ENCODE assay signal across 1 cellular context in genomic region chr18:43161528-43161927, GRCh38.
A peak's percentile ranks its signal among the peaks of the same experiment; 100 is the strongest.
TF ChIP-seq lines count a peak whose summit lies in the region.

No MANE protein-coding gene starts in this region.

TF ChIP-seq in SK-N-SH, 30 proteins besides CTCF, POLR2A, EP300 and RAD21 (continued from another document):
- TF ChIP-seq, protein P1, sequence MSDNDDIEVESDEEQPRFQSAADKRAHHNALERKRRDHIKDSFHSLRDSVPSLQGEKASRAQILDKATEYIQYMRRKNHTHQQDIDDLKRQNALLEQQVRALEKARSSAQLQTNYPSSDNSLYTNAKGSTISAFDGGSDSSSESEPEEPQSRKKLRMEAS (IDR thresholded peaks at IDR 0.05; ENCODE audit: low read depth) = no peak
- TF ChIP-seq JUND (IDR thresholded peaks at IDR 0.05) (peak; percentile 59; the same call in 1 of the 2 replicates), FOSL2 (IDR thresholded peaks at IDR 0.05; ENCODE audit: borderline replicate concordance, low read depth) (peak; percentile 58; the same call in 1 of the 2 replicates), EZH2phosphoT487 (IDR thresholded peaks at IDR 0.05; ENCODE audit: borderline replicate concordance, low read depth) (no peak), ZBTB33 (IDR thresholded peaks at IDR 0.05; ENCODE audit: borderline replicate concordance, low read depth) (no peak), RCOR1 (IDR thresholded peaks at IDR 0.05; ENCODE audit: low read length) (no peak), NFIC (IDR thresholded peaks at IDR 0.05; ENCODE audit: borderline replicate concordance) (peak; percentile 86), RFX5 (IDR thresholded peaks at IDR 0.05; ENCODE audit: low read length) (no peak), YY1 (IDR thresholded peaks at IDR 0.05; ENCODE audit: low read depth) (no peak), POLR2AphosphoS5 (IDR thresholded peaks at IDR 0.05; ENCODE audit: low read depth, low read length) (no peak)
- TF ChIP-seq, protein P2, sequence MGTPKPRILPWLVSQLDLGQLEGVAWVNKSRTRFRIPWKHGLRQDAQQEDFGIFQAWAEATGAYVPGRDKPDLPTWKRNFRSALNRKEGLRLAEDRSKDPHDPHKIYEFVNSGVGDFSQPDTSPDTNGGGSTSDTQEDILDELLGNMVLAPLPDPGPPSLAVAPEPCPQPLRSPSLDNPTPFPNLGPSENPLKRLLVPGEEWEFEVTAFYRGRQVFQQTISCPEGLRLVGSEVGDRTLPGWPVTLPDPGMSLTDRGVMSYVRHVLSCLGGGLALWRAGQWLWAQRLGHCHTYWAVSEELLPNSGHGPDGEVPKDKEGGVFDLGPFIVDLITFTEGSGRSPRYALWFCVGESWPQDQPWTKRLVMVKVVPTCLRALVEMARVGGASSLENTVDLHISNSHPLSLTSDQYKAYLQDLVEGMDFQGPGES (IDR thresholded peaks at IDR 0.05; ENCODE audit: low read depth, low read length) = no peak
- TF ChIP-seq, protein P3, sequence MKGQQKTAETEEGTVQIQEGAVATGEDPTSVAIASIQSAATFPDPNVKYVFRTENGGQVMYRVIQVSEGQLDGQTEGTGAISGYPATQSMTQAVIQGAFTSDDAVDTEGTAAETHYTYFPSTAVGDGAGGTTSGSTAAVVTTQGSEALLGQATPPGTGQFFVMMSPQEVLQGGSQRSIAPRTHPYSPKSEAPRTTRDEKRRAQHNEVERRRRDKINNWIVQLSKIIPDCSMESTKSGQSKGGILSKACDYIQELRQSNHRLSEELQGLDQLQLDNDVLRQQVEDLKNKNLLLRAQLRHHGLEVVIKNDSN (IDR thresholded peaks at IDR 0.05; ENCODE audit: borderline replicate concordance, low read depth) = no peak
- TF ChIP-seq, protein P4, sequence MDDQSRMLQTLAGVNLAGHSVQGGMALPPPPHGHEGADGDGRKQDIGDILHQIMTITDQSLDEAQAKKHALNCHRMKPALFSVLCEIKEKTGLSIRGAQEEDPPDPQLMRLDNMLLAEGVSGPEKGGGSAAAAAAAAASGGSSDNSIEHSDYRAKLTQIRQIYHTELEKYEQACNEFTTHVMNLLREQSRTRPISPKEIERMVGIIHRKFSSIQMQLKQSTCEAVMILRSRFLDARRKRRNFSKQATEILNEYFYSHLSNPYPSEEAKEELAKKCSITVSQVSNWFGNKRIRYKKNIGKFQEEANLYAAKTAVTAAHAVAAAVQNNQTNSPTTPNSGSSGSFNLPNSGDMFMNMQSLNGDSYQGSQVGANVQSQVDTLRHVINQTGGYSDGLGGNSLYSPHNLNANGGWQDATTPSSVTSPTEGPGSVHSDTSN (IDR thresholded peaks at IDR 0.05) = peak; percentile 41; the same call in 1 of the 2 replicates
- TF ChIP-seq, protein P5, sequence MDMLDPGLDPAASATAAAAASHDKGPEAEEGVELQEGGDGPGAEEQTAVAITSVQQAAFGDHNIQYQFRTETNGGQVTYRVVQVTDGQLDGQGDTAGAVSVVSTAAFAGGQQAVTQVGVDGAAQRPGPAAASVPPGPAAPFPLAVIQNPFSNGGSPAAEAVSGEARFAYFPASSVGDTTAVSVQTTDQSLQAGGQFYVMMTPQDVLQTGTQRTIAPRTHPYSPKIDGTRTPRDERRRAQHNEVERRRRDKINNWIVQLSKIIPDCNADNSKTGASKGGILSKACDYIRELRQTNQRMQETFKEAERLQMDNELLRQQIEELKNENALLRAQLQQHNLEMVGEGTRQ (IDR thresholded peaks at IDR 0.05; ENCODE audit: borderline replicate concordance, low read depth, low read length) = no peak
